11 cellular contexts compared by ENCODE assay signal in genomic region chr6:3194535-3195376, GRCh38. TPM values are rescaled to one million over a fixed set of nuclear protein-coding genes. Genes with fewer than 3 reads are reported as not detected.
A peak's percentile ranks its signal among the peaks of the same experiment; 100 is the strongest.
DNase-seq lines count a peak whose midpoint lies in the region; ATAC-seq and TF ChIP-seq lines count a peak whose summit lies in the region.
"Had no signal": no experiment of that assay in that cellular context is flagged by ENCODE, and none has a peak within 500 bp of the region (broad histone marks: within the 10 kb centered on the region; RNA-seq: fewer than 3 reads in every experiment).

No MANE protein-coding gene starts in this region.

- no peaks in the 10 kb centered on the region for H3K4me1 Mint-ChIP-seq in glutamatergic neuron (ENCODE audit: low read depth, unreplicated experiment)
- no peaks in the 10 kb centered on the region for H3K4me1 Mint-ChIP-seq in stimulated activated naive B cell treated with anti-CD40 and anti-IgM and Interleukin-4, amounts not matched to agents 10 μg/mL and 1 μg/mL and 100 μg/mL, for 72 hours

- H3K36me3 Mint-ChIP-seq in activated naive CD4-positive, alpha-beta T cell treated with anti-CD3 and anti-CD28 coated beads, Interleukin-2, amount 50 U/mL, for 72 hours = no peaks in the 10 kb centered on the region
- H3K36me3 Mint-ChIP-seq in glutamatergic neuron (ENCODE audit: unreplicated experiment) = peaks cover 4% of the 10 kb centered on the region
- no peaks in the 10 kb centered on the region for H3K36me3 Mint-ChIP-seq in stimulated activated naive B cell treated with anti-CD40 and anti-IgM and Interleukin-4, amounts not matched to agents 10 μg/mL and 1 μg/mL and 100 μg/mL, for 72 hours

- no peak overlapping the region for H3K27ac Mint-ChIP-seq in activated naive CD4-positive, alpha-beta T cell treated with anti-CD3 and anti-CD28 coated beads, Interleukin-2, amount 50 U/mL, for 72 hours
- H3K27ac Mint-ChIP-seq in glutamatergic neuron (ENCODE audit: unreplicated experiment) = no peak overlapping the region
- no peak overlapping the region for H3K27ac Mint-ChIP-seq in stimulated activated naive B cell treated with anti-CD40 and anti-IgM and Interleukin-4, amounts not matched to agents 10 μg/mL and 1 μg/mL and 100 μg/mL, for 72 hours

- H3K27ac ChIP-seq in SK-N-SH (ENCODE audit: low read depth in 2 of 2, low read length in 1 of 2) = peak overlapping the region; percentile 33 to 67; a peak in 3 of 4 replicates
- H3K27ac ChIP-seq: C4-2B, ovary had no signal

- no peak overlapping the region for H3K4me3 Mint-ChIP-seq in glutamatergic neuron (ENCODE audit: unreplicated experiment)
- no peak overlapping the region for H3K4me3 Mint-ChIP-seq in stimulated activated naive B cell treated with anti-CD40 and anti-IgM and Interleukin-4, amounts not matched to agents 10 μg/mL and 1 μg/mL and 100 μg/mL, for 72 hours

- H3K4me3 ChIP-seq in SK-N-SH (ENCODE audit: low read depth in 2 of 2, low read length in 1 of 2) (no peak overlapping the region), mucosa of descending colon (no peak overlapping the region)
- H3K4me3 ChIP-seq: ovary had no signal

- CTCF ChIA-PET in SK-N-SH (lab: Yijun Ruan, JAX) = interaction anchor here (0.8 to 1.6 kb wide), 6 partner anchors 8 to 56 kb away, joined by 3 to 8 read pairs (median 4); partner anchors contain the start of gene TUBB2A

- POLR2A ChIA-PET in SK-N-SH (lab: Yijun Ruan, JAX) = interaction anchor here (0.6 to 1.0 kb wide), 2 partner anchors 33 to 37 kb away, joined by 5 read pairs; partner anchors contain the start of gene TUBB2A

- H3K9me3 ChIP-seq in SK-N-SH = no peaks in the 10 kb centered on the region
- H3K9me3 ChIP-seq in mucosa of descending colon = no peaks in the 10 kb centered on the region
- H3K9me3 ChIP-seq: ovary had no signal

- intact Hi-C loops in mucosa of descending colon (cut with DNase I, micrococcal nuclease) = no loop called here

- no peaks in the 10 kb centered on the region for H3K9me2 ChIP-seq in SK-N-SH

- H2AFZ ChIP-seq in SK-N-SH (ENCODE audit: low read depth) = peak overlapping the region; percentile 35; the same call in 1 of the 2 replicates

- TF ChIP-seq CTCF in SK-N-SH (IDR thresholded peaks at IDR 0.05) = no peak
- no peak for TF ChIP-seq CTCF in glutamatergic neuron (IDR thresholded peaks at IDR 0.05; ENCODE audit: partially characterized antibody, unreplicated experiment)
- no peak for TF ChIP-seq CTCF in mucosa of descending colon (IDR thresholded peaks at IDR 0.05)

- TF ChIP-seq EP300 in SK-N-SH (IDR thresholded peaks at IDR 0.05; ENCODE audit: borderline replicate concordance in 1 of 2, low read depth in 1 of 2, low read length in 1 of 2) = no peak

- H4K20me1 ChIP-seq in SK-N-SH (ENCODE audit: insufficient read depth) = no peaks in the 10 kb centered on the region

- no peaks in the 10 kb centered on the region for H3K79me2 ChIP-seq in SK-N-SH (ENCODE audit: insufficient read depth)

- H3K4me1 ChIP-seq in SK-N-SH (ENCODE audit: control insufficient read depth in 1 of 2, insufficient read depth in 2 of 2, low read depth in 1 of 2, low read length in 1 of 2) (peaks cover 0 to 9% of the 10 kb centered on the region in 2 experiments; a peak in 1 of 4 replicates), mucosa of descending colon (ENCODE audit: low read depth) (no peaks in the 10 kb centered on the region)

- no peaks in the 10 kb centered on the region for H3K27me3 Mint-ChIP-seq in glutamatergic neuron (ENCODE audit: unreplicated experiment)
- H3K27me3 Mint-ChIP-seq in stimulated activated naive B cell treated with anti-CD40 and anti-IgM and Interleukin-4, amounts not matched to agents 10 μg/mL and 1 μg/mL and 100 μg/mL, for 72 hours = peaks cover 5 to 7% of the 10 kb centered on the region in 2 donors

- H3K4me2 ChIP-seq in SK-N-SH = no peak overlapping the region

- WGBS in SK-N-SH (ENCODE audit: low lambda C conversion rate) = 78% methylated on average over 18 of the region's 18 CpGs

- no peaks in the 10 kb centered on the region for H3K27me3 ChIP-seq in SK-N-SH (ENCODE audit: insufficient read depth)
- H3K27me3 ChIP-seq: ovary had no signal

- no peak for TF ChIP-seq RAD21 in SK-N-SH (IDR thresholded peaks at IDR 0.05; ENCODE audit: low read length)

- no peaks in the 10 kb centered on the region for H3K36me3 ChIP-seq in SK-N-SH (replicated peaks in 1 of 2; ENCODE audit: control insufficient read depth in 1 of 2, insufficient read depth in 2 of 2, low read length in 1 of 2)
- H3K36me3 ChIP-seq in mucosa of descending colon (ENCODE audit: low read depth) = no peaks in the 10 kb centered on the region
- H3K36me3 ChIP-seq: ovary had no signal

- ATAC-seq in activated naive CD4-positive, alpha-beta T cell treated with anti-CD3 and anti-CD28 coated beads, Interleukin-2, amount 50 U/mL, for 72 hours = peak; percentile 41 to 70
- ATAC-seq in stimulated activated naive B cell treated with anti-CD40 and anti-IgM and Interleukin-4, amounts not matched to agents 10 μg/mL and 1 μg/mL and 100 μg/mL, for 72 hours (replicated peaks) = peak; percentile 54 to 72
- no peak for ATAC-seq in mucosa of descending colon

- no peak overlapping the region for H3K9ac ChIP-seq in SK-N-SH

- peaks cover 0 to 5% of the 10 kb centered on the region in 2 donors for H3K9me3 Mint-ChIP-seq in activated naive CD4-positive, alpha-beta T cell treated with anti-CD3 and anti-CD28 coated beads, Interleukin-2, amount 50 U/mL, for 72 hours
- H3K9me3 Mint-ChIP-seq in glutamatergic neuron (ENCODE audit: unreplicated experiment) = peaks cover 2% of the 10 kb centered on the region
- H3K9me3 Mint-ChIP-seq in stimulated activated naive B cell treated with anti-CD40 and anti-IgM and Interleukin-4, amounts not matched to agents 10 μg/mL and 1 μg/mL and 100 μg/mL, for 72 hours = peaks cover 0 to 1% of the 10 kb centered on the region in 2 donors

- DNase-seq in activated naive CD4-positive, alpha-beta T cell treated with anti-CD3 and anti-CD28 coated beads, Interleukin-2, amount 50 U/mL, for 72 hours (ENCODE audit: low spot score in 2 of 2) = no peak
- no peak for DNase-seq in activated naive CD4-positive, alpha-beta T cell (lab: John Stamatoyannopoulos, UW)
- peak; percentile 85 for DNase-seq in SK-N-SH
- peak; percentile 34 for DNase-seq in glutamatergic neuron
- DNase-seq in stimulated activated naive B cell treated with anti-CD40 and anti-IgM and Interleukin-4, amounts not matched to agents 10 μg/mL and 1 μg/mL and 100 μg/mL, for 72 hours = no peak
- DNase-seq in KG1 (lab: John Stamatoyannopoulos, UW) = no peak
- no peak for DNase-seq in AG08395 (ENCODE audit: low spot score)
- no peak for DNase-seq in mucosa of descending colon
- DNase-seq: activated CD4-positive, alpha-beta T cell treated with anti-CD3 and anti-CD28 coated beads for 1 hour; ovary had no signal

- no peaks in the 10 kb centered on the region for H3F3A ChIP-seq in SK-N-SH (replicated peaks; ENCODE audit: insufficient read depth)

TF ChIP-seq in SK-N-SH, 30 proteins besides CTCF, POLR2A, EP300 and RAD21:
- no peak for TF ChIP-seq NFIC (IDR thresholded peaks at IDR 0.05; ENCODE audit: borderline replicate concordance)
- peak; percentile 72 for TF ChIP-seq GATA2 (CRISPR knock-in tag; IDR thresholded peaks at IDR 0.05)
TF ChIP-seq in SK-N-SH: peak in this region for 1.

RNA-seq across cellular contexts. Expression of gene TUBB2B, which starts 32.7 kb away (rescaled TPM):
- under 1 TPM in 1 of 2 donors, not detected in 1; 0.43 TPM for total RNA-seq in activated naive CD4-positive, alpha-beta T cell treated with anti-CD3 and anti-CD28 coated beads, Interleukin-2, amount 50 U/mL, for 72 hours
- polyA plus RNA-seq in SK-N-SH (2012; rRNA removed) = 161 and 162 TPM in 2 replicates
- 98.8 and 151 TPM in 2 replicates for polyA plus RNA-seq in SK-N-SH (2012; cell fraction: cytosol; rRNA removed)
- 84.1 and 119 TPM in 2 replicates for polyA plus RNA-seq in SK-N-SH (2012; cell fraction: nucleus; rRNA removed)
- 1,777 TPM for total RNA-seq in glutamatergic neuron (ENCODE audit: unreplicated experiment)
- 10 to 100 TPM in 1 of 3 donors, 1 to 10 TPM in 1, under 1 TPM in 1; 0.87 to 18.5 (median 3.6) TPM for total RNA-seq in mucosa of descending colon

RNA-seq across cellular contexts. Expression of gene TUBB2A, which starts 37.4 kb away (rescaled TPM):
- total RNA-seq in activated naive CD4-positive, alpha-beta T cell treated with anti-CD3 and anti-CD28 coated beads, Interleukin-2, amount 50 U/mL, for 72 hours = 1 to 10 TPM; 1.8 to 3.8 TPM
- polyA plus RNA-seq in SK-N-SH (2012; rRNA removed) = 169 and 199 TPM in 2 replicates
- polyA plus RNA-seq in SK-N-SH (2012; cell fraction: cytosol; rRNA removed) = 106 and 153 TPM in 2 replicates
- 205 and 241 TPM in 2 replicates for polyA plus RNA-seq in SK-N-SH (2012; cell fraction: nucleus; rRNA removed)
- total RNA-seq in glutamatergic neuron (ENCODE audit: unreplicated experiment) = 769 TPM
- 10 to 100 TPM; 16.4 to 92.8 (median 38.4) TPM for total RNA-seq in mucosa of descending colon

Comparison
In these comparisons a context has a peak if more than half of its experiments do, and no peak if none do; other contexts are left out.
1. DNase-seq: peak in SK-N-SH (single experiment) and glutamatergic neuron (single experiment); none in activated naive CD4-positive, alpha-beta T cell treated with anti-CD3 and anti-CD28 coated beads, Interleukin-2, amount 50 U/mL, for 72 hours (0 of 2), activated naive CD4-positive, alpha-beta T cell (0 of 4), stimulated activated naive B cell treated with anti-CD40 and anti-IgM and Interleukin-4, amounts not matched to agents 10 μg/mL and 1 μg/mL and 100 μg/mL, for 72 hours (single experiment), KG1 (single experiment), AG08395 (single experiment) and mucosa of descending colon (0 of 3).
2. RNA of gene TUBB2B, which starts 32.7 kb away (total RNA-seq): 1,777 TPM in glutamatergic neuron (single experiment); 0.87 to 18.5 TPM in mucosa of descending colon and 0.43 TPM in activated naive CD4-positive, alpha-beta T cell treated with anti-CD3 and anti-CD28 coated beads, Interleukin-2, amount 50 U/mL, for 72 hours; every median in the first group is over 10 times any median in the second.